Comparison of ENCODE assay signal across 9 cellular contexts in genomic region chr18:23994361-23994902, GRCh38.
DNase-seq lines count a peak whose midpoint lies in the region; ATAC-seq and TF ChIP-seq lines count a peak whose summit lies in the region.
"Had no signal": no experiment of that assay in that cellular context is flagged by ENCODE, and none has a peak within 500 bp of the region (broad histone marks: within the 10 kb centered on the region; RNA-seq: fewer than 3 reads in every experiment).

No MANE protein-coding gene starts in this region.

- no peaks in the 10 kb centered on the region for H4K20me1 ChIP-seq in DND-41 (ENCODE audit: insufficient read depth, low read length)

- H3K36me3 ChIP-seq in DND-41 (ENCODE audit: insufficient read depth, low read length) (no peaks in the 10 kb centered on the region), RWPE2 (ENCODE audit: low read depth) (no peaks in the 10 kb centered on the region)
- H3K36me3 ChIP-seq: neutrophil had no signal

- H3K27ac ChIP-seq in DND-41 (ENCODE audit: low read length) (no peak overlapping the region), RWPE2 (ENCODE audit: poor library complexity, severe bottlenecking) (peak overlapping the region; percentile 50), epithelial cell of prostate (peak overlapping the region; percentile 40)
- H3K27ac ChIP-seq: neutrophil had no signal

- no peaks in the 10 kb centered on the region for H3K9me3 ChIP-seq in DND-41 (ENCODE audit: insufficient read depth, low read length, severe bottlenecking)
- no peaks in the 10 kb centered on the region for H3K9me3 ChIP-seq in RWPE2 (ENCODE audit: severe bottlenecking)
- H3K9me3 ChIP-seq: neutrophil had no signal

- no peaks in the 10 kb centered on the region for H3K79me2 ChIP-seq in DND-41 (ENCODE audit: insufficient read depth, low read length)

- H2AFZ ChIP-seq in DND-41 (ENCODE audit: low read depth, low read length): no peak overlapping the region

- no peaks in the 10 kb centered on the region for H3K27me3 ChIP-seq in DND-41 (ENCODE audit: insufficient read depth, low read length, poor library complexity)
- H3K27me3 ChIP-seq in RWPE2 (ENCODE audit: insufficient read depth, poor library complexity, severe bottlenecking): no peaks in the 10 kb centered on the region
- H3K27me3 ChIP-seq: neutrophil had no signal

- TF ChIP-seq CTCF in DND-41 (IDR thresholded peaks at IDR 0.05; ENCODE audit: borderline replicate concordance, extremely low read depth, low read length, poor library complexity, severe bottlenecking) (no peak), RWPE2 (IDR thresholded peaks at IDR 0.05; ENCODE audit: poor library complexity, severe bottlenecking) (no peak)

- ATAC-seq in DND-41 (ENCODE audit: insufficient read depth, low read depth) (peak; percentile 45; the same call in 2 of the 3 replicates), RWPE2 (ENCODE audit: low read depth) (peak; percentile 74), GM21717 (IDR thresholded peaks at IDR 0.05; ENCODE audit: unreplicated experiment) (no peak), GM18867 (IDR thresholded peaks at IDR 0.05; ENCODE audit: unreplicated experiment) (no peak), HG03521 (IDR thresholded peaks at IDR 0.05; ENCODE audit: unreplicated experiment) (no peak)

- no peak overlapping the region for H3K4me2 ChIP-seq in DND-41 (ENCODE audit: insufficient read depth, low read length)

- H3K9ac ChIP-seq in DND-41 (ENCODE audit: low read depth, low read length): no peak overlapping the region

- DNase-seq in DND-41 (no peak), HS-5 (ENCODE audit: low read depth) (peak; percentile 85), RWPE2 (ENCODE audit: low spot score) (peak; percentile 91), epithelial cell of prostate (ENCODE audit: low read depth, low spot score) (peak; percentile 90), retina (peak; percentile 55)

- H3K4me3 ChIP-seq in DND-41 (ENCODE audit: low read depth in 1 of 2, low read length in 2 of 2): no peak overlapping the region
- no peak overlapping the region for H3K4me3 ChIP-seq in RWPE2 (ENCODE audit: severe bottlenecking)

- H3K4me1 ChIP-seq in DND-41 (ENCODE audit: insufficient read depth, low read length) (peaks cover 5% of the 10 kb centered on the region; the same call in 1 of the 2 replicates), RWPE2 (ENCODE audit: insufficient read depth, poor library complexity, severe bottlenecking) (peaks cover 41% of the 10 kb centered on the region)

Comparison
In these comparisons a context has a peak if more than half of its experiments do, and no peak if none do; other contexts are left out.
1. ATAC-seq: peak in DND-41 (single experiment) and RWPE2 (single experiment); none in GM21717 (single experiment), GM18867 (single experiment) and HG03521 (single experiment).